ENCODE assay signal across 13 cellular contexts in genomic region chr2:199484927-199485326, GRCh38. TPM values are rescaled to one million over a fixed set of nuclear protein-coding genes. Genes with fewer than 3 reads are reported as not detected.
DNase-seq lines count a peak whose midpoint lies in the region; ATAC-seq and TF ChIP-seq lines count a peak whose summit lies in the region.
"Had no signal": no experiment of that assay in that cellular context is flagged by ENCODE, and none has a peak within 500 bp of the region (broad histone marks: within the 10 kb centered on the region; RNA-seq: fewer than 3 reads in every experiment).

No MANE protein-coding gene starts in this region.

- no peak overlapping the region for H2AFZ ChIP-seq in OCI-LY3 (ENCODE audit: low read depth, low read length)

- no peak overlapping the region for H3K9ac ChIP-seq in OCI-LY3 (ENCODE audit: low read length)
- H3K9ac ChIP-seq in endodermal cell (ENCODE audit: extremely low read depth, low read length, poor library complexity, severe bottlenecking): no peak overlapping the region

- H3K9me3 ChIP-seq in OCI-LY3 (ENCODE audit: insufficient read depth, low read length): no peaks in the 10 kb centered on the region
- no peaks in the 10 kb centered on the region for H3K9me3 ChIP-seq in endodermal cell (ENCODE audit: control insufficient read depth, low read length)

- H3K36me3 Mint-ChIP-seq in endodermal cell (ENCODE audit: low read depth): no peaks in the 10 kb centered on the region
- no peaks in the 10 kb centered on the region for H3K36me3 Mint-ChIP-seq in activated CD8-positive, alpha-beta T cell treated with anti-CD3 and anti-CD28 coated beads for 36 hours (ENCODE audit: low read depth)

- no peak overlapping the region for H3K4me2 ChIP-seq in OCI-LY3 (ENCODE audit: low read length)

- H3K27me3 ChIP-seq in GM06990 (replicated peaks; ENCODE audit: control insufficient read depth, insufficient read depth, low read length) (no peaks in the 10 kb centered on the region), OCI-LY3 (ENCODE audit: low read depth, low read length) (peaks cover 8% of the 10 kb centered on the region), endodermal cell (ENCODE audit: control insufficient read depth, insufficient read depth, low read length, poor library complexity, severe bottlenecking) (peaks cover 19% of the 10 kb centered on the region)

- peaks cover 16% of the 10 kb centered on the region for H3K27me3 Mint-ChIP-seq in endodermal cell (ENCODE audit: insufficient read depth)
- peaks cover 21% of the 10 kb centered on the region for H3K27me3 Mint-ChIP-seq in activated CD8-positive, alpha-beta T cell treated with anti-CD3 and anti-CD28 coated beads for 36 hours

- H3K4me3 ChIP-seq in AG04449 (ENCODE audit: low read depth, low read length) (no peak overlapping the region), GM06990 (replicated peaks; ENCODE audit: low read depth, low read length) (no peak overlapping the region), OCI-LY3 (ENCODE audit: low read length) (no peak overlapping the region), endodermal cell (ENCODE audit: low read length) (no peak overlapping the region)

- no peaks in the 10 kb centered on the region for H3K79me2 ChIP-seq in OCI-LY3 (ENCODE audit: low read length)

- CTCF ChIA-PET in AG04449 (lab: Yijun Ruan, JAX): interaction anchor here (0.6 to 13.5 kb wide), 30 partner anchors 7 to 1188 kb away, joined by 3 to 348 read pairs (median 5); no protein-coding TSS in a partner anchor
- CTCF ChIA-PET in activated CD8-positive, alpha-beta T cell treated with anti-CD3 and anti-CD28 coated beads for 36 hours (lab: Charles Lee): interaction anchor here (1.1 to 5.4 kb wide), 5 partner anchors 9 to 1171 kb away, joined by 4 to 39 read pairs (median 7); no protein-coding TSS in a partner anchor

- intact Hi-C loops in activated CD8-positive, alpha-beta T cell treated with anti-CD3 and anti-CD28 coated beads for 36 hours (cut with micrococcal nuclease): loop anchor here (5.0 kb wide), 1 partner anchor 1113 kb away; no protein-coding TSS in a partner anchor

- no peak overlapping the region for H3K4me3 Mint-ChIP-seq in endodermal cell
- no peak overlapping the region for H3K4me3 Mint-ChIP-seq in activated CD8-positive, alpha-beta T cell treated with anti-CD3 and anti-CD28 coated beads for 36 hours
- H3K4me3 Mint-ChIP-seq: T-helper 2 cell treated with Interferon-gamma antibody and Interleukin-4, amounts not matched to agents 5 μg/mL and 100 μg/mL, for 36 hours had no signal

- WGBS in endodermal cell (ENCODE audit: insufficient coverage in 1 of 2, insufficient read length in 1 of 2), 2 experiments: 100% methylated on average over 1 of the region's 1 CpG

- no peaks in the 10 kb centered on the region for H3K4me1 Mint-ChIP-seq in endodermal cell
- H3K4me1 Mint-ChIP-seq in activated CD8-positive, alpha-beta T cell treated with anti-CD3 and anti-CD28 coated beads for 36 hours (ENCODE audit: low read depth): no peaks in the 10 kb centered on the region

- no peaks in the 10 kb centered on the region for H3K9me3 Mint-ChIP-seq in endodermal cell
- no peaks in the 10 kb centered on the region for H3K9me3 Mint-ChIP-seq in activated CD8-positive, alpha-beta T cell treated with anti-CD3 and anti-CD28 coated beads for 36 hours
- H3K9me3 Mint-ChIP-seq: T-helper 2 cell treated with Interferon-gamma antibody and Interleukin-4, amounts not matched to agents 5 μg/mL and 100 μg/mL, for 36 hours had no signal

- H3K27ac ChIP-seq in OCI-LY3 (ENCODE audit: low read length) (no peak overlapping the region), endodermal cell (ENCODE audit: low read depth, low read length) (no peak overlapping the region)

- no peak for ATAC-seq in activated CD8-positive, alpha-beta T cell treated with anti-CD3 and anti-CD28 coated beads for 36 hours

- DNase-seq in AG04449 (ENCODE audit: low read depth, low spot score): no peak
- DNase-seq in GM06990 (ENCODE audit: extremely low read depth, insufficient read length): no peak
- peak; percentile 74 for DNase-seq in endodermal cell
- DNase-seq in epidermal melanocyte (ENCODE audit: insufficient read length, low spot score): no peak
- DNase-seq in activated CD8-positive, alpha-beta T cell treated with anti-CD3 and anti-CD28 coated beads for 36 hours: no peak
- DNase-seq in hippocampal formation (lab: John Stamatoyannopoulos, UW): no peak
- DNase-seq in amygdala (lab: John Stamatoyannopoulos, UW): no peak
- DNase-seq: cerebellar nuclear complex; head of caudate nucleus; NCI-H2171; stimulated activated CD8-positive, alpha-beta memory T cell treated with anti-CD3 and anti-CD28 coated beads, Interleukin-4, amount 100 ng/mL, for 48 hours had no signal

- H3K4me1 ChIP-seq in OCI-LY3 (ENCODE audit: low read length): no peaks in the 10 kb centered on the region
- H3K4me1 ChIP-seq in endodermal cell (ENCODE audit: control insufficient read depth, insufficient read depth, low read length): no peaks in the 10 kb centered on the region

- POLR2A ChIA-PET in AG04449 (lab: Yijun Ruan, JAX): no interaction called here
- POLR2A ChIA-PET in activated CD8-positive, alpha-beta T cell treated with anti-CD3 and anti-CD28 coated beads for 36 hours (lab: Charles Lee): no interaction called here

- TF ChIP-seq CTCF in AG04449 (IDR thresholded peaks at IDR 0.05; ENCODE audit: insufficient read depth, low read length, missing control alignments): peak; percentile 68
- peak; percentile 50 for TF ChIP-seq CTCF in GM06990 (IDR thresholded peaks at IDR 0.05; ENCODE audit: insufficient read depth, low read length, poor library complexity, severe bottlenecking)
- TF ChIP-seq CTCF in OCI-LY3 (IDR thresholded peaks at IDR 0.05; ENCODE audit: low read depth, low read length): peak; percentile 44
- peak; percentile 69 for TF ChIP-seq CTCF in endodermal cell (conservative IDR thresholded peaks at IDR 0.05)
- no peak for TF ChIP-seq CTCF in activated CD8-positive, alpha-beta T cell treated with anti-CD3 and anti-CD28 coated beads for 36 hours (IDR thresholded peaks at IDR 0.05)

- H3K36me3 ChIP-seq in GM06990 (ENCODE audit: control insufficient read depth, insufficient read depth, low read length) (no peaks in the 10 kb centered on the region), OCI-LY3 (replicated peaks; ENCODE audit: low read depth, low read length) (no peaks in the 10 kb centered on the region), endodermal cell (ENCODE audit: control insufficient read depth, insufficient read depth, low read length) (no peaks in the 10 kb centered on the region)

- no peaks in the 10 kb centered on the region for H4K20me1 ChIP-seq in OCI-LY3 (ENCODE audit: insufficient read depth, low read length)

- H3K27ac Mint-ChIP-seq in endodermal cell: no peak overlapping the region
- H3K27ac Mint-ChIP-seq in activated CD8-positive, alpha-beta T cell treated with anti-CD3 and anti-CD28 coated beads for 36 hours: no peak overlapping the region
- H3K27ac Mint-ChIP-seq: T-helper 2 cell treated with Interferon-gamma antibody and Interleukin-4, amounts not matched to agents 5 μg/mL and 100 μg/mL, for 36 hours had no signal

RNA-seq across cellular contexts. Expression of gene SATB2, which starts 27.2 kb away (rescaled TPM):
- total RNA-seq in endodermal cell: 1 to 10 TPM; 2.4 to 3.0 TPM
- 5.4 TPM for polyA plus RNA-seq in endodermal cell (2013, experiment 1 of 2)
- 5.7 TPM for polyA plus RNA-seq in endodermal cell (2013, experiment 2 of 2)
- total RNA-seq in activated CD8-positive, alpha-beta T cell treated with anti-CD3 and anti-CD28 coated beads for 36 hours: under 1 TPM in 1 of 2 experiments, not detected in 1; 0.14 TPM
